ENCODE assay signal across 1 cellular context in the genomic region with DNA sequence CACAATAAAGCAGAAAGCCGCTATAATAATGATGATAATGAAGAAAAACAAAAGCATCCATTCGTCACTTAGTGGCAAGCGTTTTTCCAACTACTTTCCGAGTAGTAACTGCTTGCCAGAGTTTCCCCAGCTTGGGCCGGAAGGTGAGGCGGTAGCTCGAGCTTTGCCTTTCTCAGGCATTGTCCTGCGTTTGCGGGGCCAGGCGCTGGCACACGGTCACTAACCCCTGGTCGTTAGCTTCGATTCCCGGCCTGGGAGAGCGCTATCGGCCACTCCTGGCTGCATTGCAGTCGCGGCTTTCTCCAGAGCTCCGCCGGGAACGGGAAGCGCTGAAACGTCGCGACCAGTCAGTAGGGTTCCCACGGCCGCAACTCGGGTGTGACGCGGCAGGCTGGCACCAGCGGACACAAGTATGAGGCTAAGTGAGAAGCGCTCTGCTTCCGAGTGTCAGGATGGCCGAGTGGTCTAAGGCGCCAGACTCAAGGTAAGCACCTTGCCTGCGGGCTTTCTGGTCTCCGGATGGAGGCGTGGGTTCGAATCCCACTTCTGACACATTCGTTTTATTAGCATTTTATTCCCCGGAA.
TF ChIP-seq lines count a peak whose summit lies in the region.

No MANE protein-coding gene starts in this region.

TF ChIP-seq in K562, 482 proteins besides CTCF, POLR2A, EP300 and RAD21 (continued from another document and continues in another):
- TF ChIP-seq, protein P1, sequence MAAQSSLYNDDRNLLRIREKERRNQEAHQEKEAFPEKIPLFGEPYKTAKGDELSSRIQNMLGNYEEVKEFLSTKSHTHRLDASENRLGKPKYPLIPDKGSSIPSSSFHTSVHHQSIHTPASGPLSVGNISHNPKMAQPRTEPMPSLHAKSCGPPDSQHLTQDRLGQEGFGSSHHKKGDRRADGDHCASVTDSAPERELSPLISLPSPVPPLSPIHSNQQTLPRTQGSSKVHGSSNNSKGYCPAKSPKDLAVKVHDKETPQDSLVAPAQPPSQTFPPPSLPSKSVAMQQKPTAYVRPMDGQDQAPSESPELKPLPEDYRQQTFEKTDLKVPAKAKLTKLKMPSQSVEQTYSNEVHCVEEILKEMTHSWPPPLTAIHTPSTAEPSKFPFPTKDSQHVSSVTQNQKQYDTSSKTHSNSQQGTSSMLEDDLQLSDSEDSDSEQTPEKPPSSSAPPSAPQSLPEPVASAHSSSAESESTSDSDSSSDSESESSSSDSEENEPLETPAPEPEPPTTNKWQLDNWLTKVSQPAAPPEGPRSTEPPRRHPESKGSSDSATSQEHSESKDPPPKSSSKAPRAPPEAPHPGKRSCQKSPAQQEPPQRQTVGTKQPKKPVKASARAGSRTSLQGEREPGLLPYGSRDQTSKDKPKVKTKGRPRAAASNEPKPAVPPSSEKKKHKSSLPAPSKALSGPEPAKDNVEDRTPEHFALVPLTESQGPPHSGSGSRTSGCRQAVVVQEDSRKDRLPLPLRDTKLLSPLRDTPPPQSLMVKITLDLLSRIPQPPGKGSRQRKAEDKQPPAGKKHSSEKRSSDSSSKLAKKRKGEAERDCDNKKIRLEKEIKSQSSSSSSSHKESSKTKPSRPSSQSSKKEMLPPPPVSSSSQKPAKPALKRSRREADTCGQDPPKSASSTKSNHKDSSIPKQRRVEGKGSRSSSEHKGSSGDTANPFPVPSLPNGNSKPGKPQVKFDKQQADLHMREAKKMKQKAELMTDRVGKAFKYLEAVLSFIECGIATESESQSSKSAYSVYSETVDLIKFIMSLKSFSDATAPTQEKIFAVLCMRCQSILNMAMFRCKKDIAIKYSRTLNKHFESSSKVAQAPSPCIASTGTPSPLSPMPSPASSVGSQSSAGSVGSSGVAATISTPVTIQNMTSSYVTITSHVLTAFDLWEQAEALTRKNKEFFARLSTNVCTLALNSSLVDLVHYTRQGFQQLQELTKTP (IDR thresholded peaks at IDR 0.05; ENCODE audit: low read depth in 1 of 2, partially characterized antibody in 2 of 2) = no peak
- TF ChIP-seq, protein P2, sequence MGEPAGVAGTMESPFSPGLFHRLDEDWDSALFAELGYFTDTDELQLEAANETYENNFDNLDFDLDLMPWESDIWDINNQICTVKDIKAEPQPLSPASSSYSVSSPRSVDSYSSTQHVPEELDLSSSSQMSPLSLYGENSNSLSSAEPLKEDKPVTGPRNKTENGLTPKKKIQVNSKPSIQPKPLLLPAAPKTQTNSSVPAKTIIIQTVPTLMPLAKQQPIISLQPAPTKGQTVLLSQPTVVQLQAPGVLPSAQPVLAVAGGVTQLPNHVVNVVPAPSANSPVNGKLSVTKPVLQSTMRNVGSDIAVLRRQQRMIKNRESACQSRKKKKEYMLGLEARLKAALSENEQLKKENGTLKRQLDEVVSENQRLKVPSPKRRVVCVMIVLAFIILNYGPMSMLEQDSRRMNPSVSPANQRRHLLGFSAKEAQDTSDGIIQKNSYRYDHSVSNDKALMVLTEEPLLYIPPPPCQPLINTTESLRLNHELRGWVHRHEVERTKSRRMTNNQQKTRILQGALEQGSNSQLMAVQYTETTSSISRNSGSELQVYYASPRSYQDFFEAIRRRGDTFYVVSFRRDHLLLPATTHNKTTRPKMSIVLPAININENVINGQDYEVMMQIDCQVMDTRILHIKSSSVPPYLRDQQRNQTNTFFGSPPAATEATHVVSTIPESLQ (CRISPR knock-in tag; IDR thresholded peaks at IDR 0.05) = no peak
- TF ChIP-seq BDP1 (IDR thresholded peaks at IDR 0.05; ENCODE audit: insufficient read depth, insufficient read length) (peak; percentile 94), EZH2 (IDR thresholded peaks at IDR 0.05; ENCODE audit: borderline replicate concordance, low read depth, low read length) (no peak), NCOA2 (IDR thresholded peaks at IDR 0.05; ENCODE audit: partially characterized antibody in 2 of 2) (no peak), ZNF274 (IDR thresholded peaks at IDR 0.05; ENCODE audit: borderline replicate concordance, low read depth, low read length) (peak; percentile 74), MTA1 (IDR thresholded peaks at IDR 0.05; ENCODE audit: borderline replicate concordance) (no peak), TAF9B (IDR thresholded peaks at IDR 0.05; ENCODE audit: partially characterized antibody) (peak; percentile 2), SMAD4 (CRISPR knock-in tag; conservative IDR thresholded peaks at IDR 0.05) (no peak; the same call in 1 of the 2 replicates), DDX20 (tag; IDR thresholded peaks at IDR 0.05; ENCODE audit: low read depth) (no peak), HMGN3 (IDR thresholded peaks at IDR 0.05; ENCODE audit: borderline replicate concordance, extremely low read depth, insufficient read length, low read depth, low read length) (peak; percentile 62), DACH1 (IDR thresholded peaks at IDR 0.05; ENCODE audit: partially characterized antibody) (no peak), ZNF583 (CRISPR knock-in tag; IDR thresholded peaks at IDR 0.05) (0 out of 2 replicates have a peak, but pooled peaks have one; percentile 8), NRF1 (conservative IDR thresholded peaks at IDR 0.05 in 1 of 2, IDR thresholded peaks at IDR 0.05 in 1 of 2) (peak in 1 of 2 experiments; percentile 22; a peak in 2 of 4 replicates), ZBTB7A (IDR thresholded peaks at IDR 0.05; ENCODE audit: borderline replicate concordance, control insufficient read depth, low read depth, low read length) (peak; percentile 69), ZNF12 (CRISPR knock-in tag; IDR thresholded peaks at IDR 0.05) (no peak), HNRNPLL (IDR thresholded peaks at IDR 0.05; ENCODE audit: low read depth, low read length, poor library complexity, severe bottlenecking) (peak; percentile 35), XRCC3 (IDR thresholded peaks at IDR 0.05) (no peak), PTRF (tag; IDR thresholded peaks at IDR 0.05) (no peak), TCF7L2 (IDR thresholded peaks at IDR 0.05; ENCODE audit: low read depth, low read length) (no peak), GATA2 (CRISPR knock-in tag; IDR thresholded peaks at IDR 0.05) (no peak; the same call in 1 of the 2 replicates), SP2 (IDR thresholded peaks at IDR 0.05; ENCODE audit: extremely low read depth, low read depth, low read length, poor library complexity, severe bottlenecking) (no peak), ZNF41 (CRISPR knock-in tag; conservative IDR thresholded peaks at IDR 0.05) (no peak), PHB2 (IDR thresholded peaks at IDR 0.05; ENCODE audit: low read depth) (no peak)
- TF ChIP-seq, protein P3, sequence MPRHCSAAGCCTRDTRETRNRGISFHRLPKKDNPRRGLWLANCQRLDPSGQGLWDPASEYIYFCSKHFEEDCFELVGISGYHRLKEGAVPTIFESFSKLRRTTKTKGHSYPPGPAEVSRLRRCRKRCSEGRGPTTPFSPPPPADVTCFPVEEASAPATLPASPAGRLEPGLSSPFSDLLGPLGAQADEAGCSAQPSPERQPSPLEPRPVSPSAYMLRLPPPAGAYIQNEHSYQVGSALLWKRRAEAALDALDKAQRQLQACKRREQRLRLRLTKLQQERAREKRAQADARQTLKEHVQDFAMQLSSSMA (CRISPR knock-in tag; IDR thresholded peaks at IDR 0.05) = no peak
- TF ChIP-seq, protein P4, sequence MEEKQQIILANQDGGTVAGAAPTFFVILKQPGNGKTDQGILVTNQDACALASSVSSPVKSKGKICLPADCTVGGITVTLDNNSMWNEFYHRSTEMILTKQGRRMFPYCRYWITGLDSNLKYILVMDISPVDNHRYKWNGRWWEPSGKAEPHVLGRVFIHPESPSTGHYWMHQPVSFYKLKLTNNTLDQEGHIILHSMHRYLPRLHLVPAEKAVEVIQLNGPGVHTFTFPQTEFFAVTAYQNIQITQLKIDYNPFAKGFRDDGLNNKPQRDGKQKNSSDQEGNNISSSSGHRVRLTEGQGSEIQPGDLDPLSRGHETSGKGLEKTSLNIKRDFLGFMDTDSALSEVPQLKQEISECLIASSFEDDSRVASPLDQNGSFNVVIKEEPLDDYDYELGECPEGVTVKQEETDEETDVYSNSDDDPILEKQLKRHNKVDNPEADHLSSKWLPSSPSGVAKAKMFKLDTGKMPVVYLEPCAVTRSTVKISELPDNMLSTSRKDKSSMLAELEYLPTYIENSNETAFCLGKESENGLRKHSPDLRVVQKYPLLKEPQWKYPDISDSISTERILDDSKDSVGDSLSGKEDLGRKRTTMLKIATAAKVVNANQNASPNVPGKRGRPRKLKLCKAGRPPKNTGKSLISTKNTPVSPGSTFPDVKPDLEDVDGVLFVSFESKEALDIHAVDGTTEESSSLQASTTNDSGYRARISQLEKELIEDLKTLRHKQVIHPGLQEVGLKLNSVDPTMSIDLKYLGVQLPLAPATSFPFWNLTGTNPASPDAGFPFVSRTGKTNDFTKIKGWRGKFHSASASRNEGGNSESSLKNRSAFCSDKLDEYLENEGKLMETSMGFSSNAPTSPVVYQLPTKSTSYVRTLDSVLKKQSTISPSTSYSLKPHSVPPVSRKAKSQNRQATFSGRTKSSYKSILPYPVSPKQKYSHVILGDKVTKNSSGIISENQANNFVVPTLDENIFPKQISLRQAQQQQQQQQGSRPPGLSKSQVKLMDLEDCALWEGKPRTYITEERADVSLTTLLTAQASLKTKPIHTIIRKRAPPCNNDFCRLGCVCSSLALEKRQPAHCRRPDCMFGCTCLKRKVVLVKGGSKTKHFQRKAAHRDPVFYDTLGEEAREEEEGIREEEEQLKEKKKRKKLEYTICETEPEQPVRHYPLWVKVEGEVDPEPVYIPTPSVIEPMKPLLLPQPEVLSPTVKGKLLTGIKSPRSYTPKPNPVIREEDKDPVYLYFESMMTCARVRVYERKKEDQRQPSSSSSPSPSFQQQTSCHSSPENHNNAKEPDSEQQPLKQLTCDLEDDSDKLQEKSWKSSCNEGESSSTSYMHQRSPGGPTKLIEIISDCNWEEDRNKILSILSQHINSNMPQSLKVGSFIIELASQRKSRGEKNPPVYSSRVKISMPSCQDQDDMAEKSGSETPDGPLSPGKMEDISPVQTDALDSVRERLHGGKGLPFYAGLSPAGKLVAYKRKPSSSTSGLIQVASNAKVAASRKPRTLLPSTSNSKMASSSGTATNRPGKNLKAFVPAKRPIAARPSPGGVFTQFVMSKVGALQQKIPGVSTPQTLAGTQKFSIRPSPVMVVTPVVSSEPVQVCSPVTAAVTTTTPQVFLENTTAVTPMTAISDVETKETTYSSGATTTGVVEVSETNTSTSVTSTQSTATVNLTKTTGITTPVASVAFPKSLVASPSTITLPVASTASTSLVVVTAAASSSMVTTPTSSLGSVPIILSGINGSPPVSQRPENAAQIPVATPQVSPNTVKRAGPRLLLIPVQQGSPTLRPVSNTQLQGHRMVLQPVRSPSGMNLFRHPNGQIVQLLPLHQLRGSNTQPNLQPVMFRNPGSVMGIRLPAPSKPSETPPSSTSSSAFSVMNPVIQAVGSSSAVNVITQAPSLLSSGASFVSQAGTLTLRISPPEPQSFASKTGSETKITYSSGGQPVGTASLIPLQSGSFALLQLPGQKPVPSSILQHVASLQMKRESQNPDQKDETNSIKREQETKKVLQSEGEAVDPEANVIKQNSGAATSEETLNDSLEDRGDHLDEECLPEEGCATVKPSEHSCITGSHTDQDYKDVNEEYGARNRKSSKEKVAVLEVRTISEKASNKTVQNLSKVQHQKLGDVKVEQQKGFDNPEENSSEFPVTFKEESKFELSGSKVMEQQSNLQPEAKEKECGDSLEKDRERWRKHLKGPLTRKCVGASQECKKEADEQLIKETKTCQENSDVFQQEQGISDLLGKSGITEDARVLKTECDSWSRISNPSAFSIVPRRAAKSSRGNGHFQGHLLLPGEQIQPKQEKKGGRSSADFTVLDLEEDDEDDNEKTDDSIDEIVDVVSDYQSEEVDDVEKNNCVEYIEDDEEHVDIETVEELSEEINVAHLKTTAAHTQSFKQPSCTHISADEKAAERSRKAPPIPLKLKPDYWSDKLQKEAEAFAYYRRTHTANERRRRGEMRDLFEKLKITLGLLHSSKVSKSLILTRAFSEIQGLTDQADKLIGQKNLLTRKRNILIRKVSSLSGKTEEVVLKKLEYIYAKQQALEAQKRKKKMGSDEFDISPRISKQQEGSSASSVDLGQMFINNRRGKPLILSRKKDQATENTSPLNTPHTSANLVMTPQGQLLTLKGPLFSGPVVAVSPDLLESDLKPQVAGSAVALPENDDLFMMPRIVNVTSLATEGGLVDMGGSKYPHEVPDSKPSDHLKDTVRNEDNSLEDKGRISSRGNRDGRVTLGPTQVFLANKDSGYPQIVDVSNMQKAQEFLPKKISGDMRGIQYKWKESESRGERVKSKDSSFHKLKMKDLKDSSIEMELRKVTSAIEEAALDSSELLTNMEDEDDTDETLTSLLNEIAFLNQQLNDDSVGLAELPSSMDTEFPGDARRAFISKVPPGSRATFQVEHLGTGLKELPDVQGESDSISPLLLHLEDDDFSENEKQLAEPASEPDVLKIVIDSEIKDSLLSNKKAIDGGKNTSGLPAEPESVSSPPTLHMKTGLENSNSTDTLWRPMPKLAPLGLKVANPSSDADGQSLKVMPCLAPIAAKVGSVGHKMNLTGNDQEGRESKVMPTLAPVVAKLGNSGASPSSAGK (IDR thresholded peaks at IDR 0.05) = 0 out of 2 replicates have a peak, but pooled peaks have one; percentile 1
- TF ChIP-seq, protein P5, sequence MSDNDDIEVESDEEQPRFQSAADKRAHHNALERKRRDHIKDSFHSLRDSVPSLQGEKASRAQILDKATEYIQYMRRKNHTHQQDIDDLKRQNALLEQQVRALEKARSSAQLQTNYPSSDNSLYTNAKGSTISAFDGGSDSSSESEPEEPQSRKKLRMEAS (CRISPR knock-in tag; IDR thresholded peaks at IDR 0.05) = peak; percentile 60
- TF ChIP-seq, protein P6, sequence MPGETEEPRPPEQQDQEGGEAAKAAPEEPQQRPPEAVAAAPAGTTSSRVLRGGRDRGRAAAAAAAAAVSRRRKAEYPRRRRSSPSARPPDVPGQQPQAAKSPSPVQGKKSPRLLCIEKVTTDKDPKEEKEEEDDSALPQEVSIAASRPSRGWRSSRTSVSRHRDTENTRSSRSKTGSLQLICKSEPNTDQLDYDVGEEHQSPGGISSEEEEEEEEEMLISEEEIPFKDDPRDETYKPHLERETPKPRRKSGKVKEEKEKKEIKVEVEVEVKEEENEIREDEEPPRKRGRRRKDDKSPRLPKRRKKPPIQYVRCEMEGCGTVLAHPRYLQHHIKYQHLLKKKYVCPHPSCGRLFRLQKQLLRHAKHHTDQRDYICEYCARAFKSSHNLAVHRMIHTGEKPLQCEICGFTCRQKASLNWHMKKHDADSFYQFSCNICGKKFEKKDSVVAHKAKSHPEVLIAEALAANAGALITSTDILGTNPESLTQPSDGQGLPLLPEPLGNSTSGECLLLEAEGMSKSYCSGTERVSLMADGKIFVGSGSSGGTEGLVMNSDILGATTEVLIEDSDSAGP (CRISPR knock-in tag; IDR thresholded peaks at IDR 0.05) = peak; percentile 44; the same call in 1 of the 2 replicates
